ENCODE assay signal across 24 cellular contexts in genomic region chr13:79742923-79743322, GRCh38.
"Had no signal": no experiment of that assay in that cellular context is flagged by ENCODE, and none has a peak within 500 bp of the region (broad histone marks: within the 10 kb centered on the region; RNA-seq: fewer than 3 reads in every experiment).

No MANE protein-coding gene starts in this region.

- H3K4me1 ChIP-seq: foreskin keratinocyte had no signal

- H3K36me3 ChIP-seq: ovary, stomach, thoracic aorta, transverse colon had no signal

- H3K4me2 ChIP-seq: hepatocyte had no signal

- H3K4me1 Mint-ChIP-seq: endodermal cell; naive thymus-derived CD8-positive, alpha-beta T cell had no signal

- H2AFZ ChIP-seq: hepatocyte had no signal

- H3K27ac ChIP-seq: coronary artery, foreskin keratinocyte, hepatocyte, ovary, stomach, thoracic aorta, transverse colon had no signal

- H3K4me3 Mint-ChIP-seq: endodermal cell; naive thymus-derived CD8-positive, alpha-beta T cell; neural crest cell had no signal

- H3K4me3 ChIP-seq: coronary artery, hepatocyte, mucosa of descending colon, ovary, stomach, thoracic aorta, transverse colon had no signal

- DNase-seq: effector CD4-positive, alpha-beta T cell; endodermal cell; erythroblast; head of caudate nucleus; kidney glomerular epithelial cell; mucosa of descending colon; naive thymus-derived CD8-positive, alpha-beta T cell; nucleus accumbens; ovary; right cardiac atrium; small intestine; stimulated activated CD4-positive, alpha-beta T cell treated with anti-CD3 and anti-CD28 coated beads, Interleukin-12 subunit alpha, Interleukin-12 subunit beta, amount 100 ng/mL, for 4 hours; stimulated activated naive CD4-positive, alpha-beta T cell; stomach; substantia nigra; transverse colon had no signal

- H3K27ac Mint-ChIP-seq: endodermal cell; naive thymus-derived CD8-positive, alpha-beta T cell; progenitor cell of endocrine pancreas had no signal

- FAIRE-seq: endothelial cell of umbilical vein, urothelium cell line had no signal

- H3K27me3 ChIP-seq: foreskin keratinocyte, hepatocyte, ovary, stomach, transverse colon had no signal

- H3K36me3 Mint-ChIP-seq: naive thymus-derived CD8-positive, alpha-beta T cell had no signal

- H3K9me3 Mint-ChIP-seq: endodermal cell; naive thymus-derived CD8-positive, alpha-beta T cell; neural crest cell had no signal

- H3K79me2 ChIP-seq: hepatocyte had no signal

- H3K9me3 ChIP-seq: mucosa of descending colon, ovary, stomach, thoracic aorta, transverse colon had no signal
